ENCODE assay signal across 11 cellular contexts in the genomic region with DNA sequence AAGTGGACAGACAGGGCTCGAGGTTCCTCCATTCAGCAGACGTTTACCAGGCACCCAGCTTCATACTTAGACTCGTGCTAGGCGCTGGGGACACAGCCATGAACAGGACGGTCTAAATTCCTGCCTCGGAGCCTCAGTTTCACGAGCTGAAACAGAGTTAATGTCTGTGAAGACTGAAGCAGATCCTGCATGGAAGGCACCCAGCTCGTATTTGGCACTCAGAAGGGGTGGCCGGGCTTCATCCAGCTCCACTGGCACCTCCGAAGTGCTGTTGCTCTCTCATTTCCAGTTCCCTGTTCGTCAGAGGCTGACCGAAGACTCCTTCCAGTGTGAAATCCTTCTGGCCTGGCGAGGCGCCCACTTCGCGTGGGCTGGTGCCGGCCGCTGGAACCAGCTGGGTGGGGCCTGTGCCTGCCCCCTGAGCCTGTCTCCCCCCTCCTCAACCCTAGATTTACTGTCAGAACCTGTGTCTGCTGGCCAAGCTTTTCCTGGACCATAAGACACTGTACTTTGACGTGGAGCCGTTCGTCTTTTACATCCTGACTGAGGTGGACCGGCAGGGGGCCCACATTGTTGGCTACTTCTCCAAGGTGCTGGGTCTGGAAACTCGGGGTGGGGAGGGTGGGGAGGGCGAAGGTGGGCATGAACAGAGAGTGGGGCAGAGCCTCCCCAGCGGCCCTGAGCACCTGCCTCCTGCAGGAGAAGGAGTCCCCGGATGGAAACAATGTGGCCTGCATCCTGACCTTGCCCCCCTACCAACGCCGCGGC. TPM values are rescaled to one million over a fixed set of nuclear protein-coding genes. Genes with fewer than 3 reads are reported as not detected.
A peak's percentile ranks its signal among the peaks of the same experiment; 100 is the strongest.
DNase-seq lines count a peak whose midpoint lies in the region; ATAC-seq and TF ChIP-seq lines count a peak whose summit lies in the region.
"Had no signal": no experiment of that assay in that cellular context is flagged by ENCODE, and none has a peak within 500 bp of the region (broad histone marks: within the 10 kb centered on the region; RNA-seq: fewer than 3 reads in every experiment).

No MANE protein-coding gene starts in this region.

- H3K9me3 ChIP-seq in HCT116 (ENCODE audit: control insufficient read depth in 1 of 2, insufficient read depth in 1 of 2, low read depth in 1 of 2, low read length in 2 of 2) (no peaks in the 10 kb centered on the region), mesenchymal stem cell (ENCODE audit: control insufficient read depth, low read length) (no peaks in the 10 kb centered on the region)

- H3K9ac ChIP-seq in HCT116 (ENCODE audit: low read length) (no peak overlapping the region), mesenchymal stem cell (ENCODE audit: low read length) (peak overlapping the region; percentile 3)

- RAD21 ChIA-PET in HCT116 (lab: Charles Lee; ENCODE audit: low non-redundant PET in 1 of 2, low total read pairs in 2 of 2, uncharacterized antibody in 2 of 2, unreplicated experiment in 2 of 2): no interaction called here

- H3K4me1 ChIP-seq in HCT116 (ENCODE audit: control insufficient read depth in 1 of 2, insufficient read depth in 2 of 2, low read length in 2 of 2) (peaks cover 22 to 28% of the 10 kb centered on the region in 2 experiments), mesenchymal stem cell (ENCODE audit: control insufficient read depth, insufficient read depth, low read depth, low read length) (peaks cover 2% of the 10 kb centered on the region)

- no peak overlapping the region for H2BK12ac ChIP-seq in mesenchymal stem cell (ENCODE audit: low read length in 2 of 2)

- H3K4me2 ChIP-seq in HCT116 (ENCODE audit: low read length) (no peak overlapping the region), mesenchymal stem cell (ENCODE audit: low read length, poor library complexity, severe bottlenecking) (no peak overlapping the region)

- H3K79me2 ChIP-seq in HCT116 (ENCODE audit: insufficient read depth, low read length): peaks cover 3% of the 10 kb centered on the region; the same call in 1 of the 2 replicates

- no peak overlapping the region for H2BK15ac ChIP-seq in mesenchymal stem cell (ENCODE audit: low read depth, poor library complexity, severe bottlenecking)

- POLR2A ChIA-PET in HCT116 (lab: Charles Lee): interaction anchor here (1.3 to 1.5 kb wide), 2 partner anchors 12 kb away, joined by 3 to 5 read pairs; a partner anchor contains a TSS
- POLR2A ChIA-PET in GM10248 (lab: Yijun Ruan, JAX): interaction anchor here (1.9 kb wide), 1 partner anchor 12 kb away, joined by 8 read pairs; a partner anchor contains a TSS

- BruUV-seq in HCT116 (replicated peaks; lab: Mats Ljungman, UMichigan): no TSS peak

- no peak overlapping the region for H4K91ac ChIP-seq in mesenchymal stem cell (ENCODE audit: low read length)

- H3K14ac ChIP-seq in mesenchymal stem cell (ENCODE audit: low read length in 2 of 2): no peak overlapping the region

- no peak overlapping the region for H2AFZ ChIP-seq in HCT116 (ENCODE audit: low read depth, low read length, poor library complexity, severe bottlenecking)
- H2AFZ ChIP-seq in mesenchymal stem cell (ENCODE audit: low read depth, low read length): no peak overlapping the region

- no peaks in the 10 kb centered on the region for H3K79me1 ChIP-seq in mesenchymal stem cell (replicated peaks; ENCODE audit: low read length, poor library complexity, severe bottlenecking)

- intact Hi-C loops in HCT116 (cut with micrococcal nuclease): no loop called here

- TF ChIP-seq POLR2A in HCT116 (IDR thresholded peaks at IDR 0.05; ENCODE audit: borderline replicate concordance, extremely low read depth, insufficient read depth, insufficient read length): no peak

- no peak overlapping the region for H4K8ac ChIP-seq in mesenchymal stem cell (ENCODE audit: low read length)

- H3K27me3 ChIP-seq in HCT116 (ENCODE audit: insufficient read depth, low read length) (no peaks in the 10 kb centered on the region), mesenchymal stem cell (ENCODE audit: control insufficient read depth in 1 of 2, insufficient read depth in 1 of 2, low read length in 2 of 2) (peaks cover 1 to 7% of the 10 kb centered on the region in 2 experiments)

- H3K4ac ChIP-seq in mesenchymal stem cell (ENCODE audit: low read depth in 1 of 2, low read length in 2 of 2): no peak overlapping the region

- no peak overlapping the region for H2BK5ac ChIP-seq in mesenchymal stem cell (ENCODE audit: low read depth, low read length, poor library complexity, severe bottlenecking)

- CTCF ChIA-PET in HCT116 (lab: Charles Lee): interaction anchor here (1.0 to 1.7 kb wide), 2 partner anchors 12 kb away, joined by 4 to 5 read pairs; a partner anchor contains a TSS
- CTCF ChIA-PET in GM10248 (lab: Yijun Ruan, JAX): interaction anchor here (1.0 to 8.5 kb wide), 4 partner anchors 10 to 27 kb away, joined by 3 to 68 read pairs (median 8); a partner anchor contains a TSS

- H4K20me1 ChIP-seq in HCT116 (ENCODE audit: insufficient read depth): no peaks in the 10 kb centered on the region

- H3K4me3 ChIP-seq in HCT116 (replicated peaks in 1 of 2; ENCODE audit: low read depth in 1 of 2, low read length in 2 of 2) (no peak overlapping the region), coronary artery (no peak overlapping the region), mesenchymal stem cell (ENCODE audit: insufficient read depth in 1 of 2, low read depth in 1 of 2, low read length in 2 of 2) (no peak overlapping the region)

- TF ChIP-seq RAD21 in HCT116 (IDR thresholded peaks at IDR 0.05; ENCODE audit: low read depth): no peak

- H3K27ac ChIP-seq in HCT116 (ENCODE audit: low read depth, low read length) (peak overlapping the region; percentile 58; the same call in 1 of the 2 replicates), coronary artery (peak overlapping the region; percentile 46 to 85), mesenchymal stem cell (ENCODE audit: low read length, poor library complexity, severe bottlenecking) (no peak overlapping the region), substantia nigra (ENCODE audit: low read depth, low read length, poor library complexity, severe bottlenecking) (peak overlapping the region; percentile 76)

- no peak for TF ChIP-seq CTCF in HCT116 (IDR thresholded peaks at IDR 0.05 in 2 of 3, conservative IDR thresholded peaks at IDR 0.05 in 1 of 3; ENCODE audit: borderline replicate concordance in 1 of 3, insufficient read depth in 1 of 3, low read depth in 2 of 3, low read length in 2 of 3)
- TF ChIP-seq CTCF in coronary artery (IDR thresholded peaks at IDR 0.05): no peak
- no peak for TF ChIP-seq CTCF in GM10248 (IDR thresholded peaks at IDR 0.05; ENCODE audit: control extremely low read depth, extremely low read depth, low read depth, missing control alignments)

- WGBS in mesenchymal stem cell: 89% methylated on average over 29 of the region's 29 CpGs

- H3K36me3 ChIP-seq in HCT116 (ENCODE audit: control insufficient read depth in 1 of 2, insufficient read depth in 2 of 2, low read length in 2 of 2) (peaks cover 8 to 14% of the 10 kb centered on the region in 2 experiments; a peak in 3 of 4 replicates), mesenchymal stem cell (ENCODE audit: control insufficient read depth in 1 of 2, insufficient read depth in 2 of 2, low read depth in 1 of 2, low read length in 2 of 2) (peaks cover 41 to 62% of the 10 kb centered on the region in 2 experiments)

- no peak overlapping the region for H3K23ac ChIP-seq in mesenchymal stem cell (ENCODE audit: low read length in 2 of 2)

- DNase-seq in HCT116 (ENCODE audit: low read depth, low spot score): no peak
- no peak for DNase-seq in coronary artery (ENCODE audit: low spot score)
- no peak for DNase-seq in mesenchymal stem cell
- peak in 19 of 49 donors; percentile 17 to 79 (median 55) for DNase-seq in substantia nigra (lab: John Stamatoyannopoulos, UW)
- no peak for DNase-seq in GM10248 (ENCODE audit: extremely low spot score)
- no peak for DNase-seq in NCI-H1417 treated with DMSO at 0.1 percent for 48 hours (lab: John Stamatoyannopoulos, UW)
- DNase-seq: activated CD4-positive, alpha-beta T cell treated with anti-CD3 and anti-CD28 coated beads for 48 hours; kidney glomerular epithelial cell; stimulated activated naive B cell treated with anti-CD40 and anti-IgM and Interleukin-4, amounts not matched to agents 10 μg/mL and 1 μg/mL and 100 μg/mL, for 72 hours had no signal

- no peak for ATAC-seq in HCT116
- ATAC-seq in HG03521 (IDR thresholded peaks at IDR 0.05; ENCODE audit: unreplicated experiment): no peak
- ATAC-seq in HG03469 (IDR thresholded peaks at IDR 0.05; ENCODE audit: unreplicated experiment): no peak

- H3K9me2 ChIP-seq in HCT116 (ENCODE audit: insufficient read depth): no peaks in the 10 kb centered on the region

- no peak overlapping the region for H2AK5ac ChIP-seq in mesenchymal stem cell (ENCODE audit: low read length, severe bottlenecking)

- H2BK120ac ChIP-seq in mesenchymal stem cell (ENCODE audit: low read depth, low read length): no peak overlapping the region

- H3K18ac ChIP-seq in mesenchymal stem cell (ENCODE audit: low read depth in 1 of 2, low read length in 2 of 2): no peak overlapping the region

TF ChIP-seq in HCT116, 20 proteins besides CTCF, POLR2A, EP300 and RAD21 (continues in another document):
- TF ChIP-seq CEBPB (IDR thresholded peaks at IDR 0.05; ENCODE audit: low read depth) (no peak), CBX3 (IDR thresholded peaks at IDR 0.05; ENCODE audit: low read depth) (no peak), SRF (IDR thresholded peaks at IDR 0.05; ENCODE audit: low read depth) (no peak), EZH2phosphoT487 (IDR thresholded peaks at IDR 0.05; ENCODE audit: borderline replicate concordance) (no peak), POLR2AphosphoS5 (IDR thresholded peaks at IDR 0.05; ENCODE audit: low read depth, low read length) (no peak)
- TF ChIP-seq, protein P1, sequence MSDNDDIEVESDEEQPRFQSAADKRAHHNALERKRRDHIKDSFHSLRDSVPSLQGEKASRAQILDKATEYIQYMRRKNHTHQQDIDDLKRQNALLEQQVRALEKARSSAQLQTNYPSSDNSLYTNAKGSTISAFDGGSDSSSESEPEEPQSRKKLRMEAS (IDR thresholded peaks at IDR 0.05): no peak

RNA-seq across cellular contexts. Expression of a gene that starts 5.8 kb away (rescaled TPM):
- total RNA-seq in HCT116 (2021; ENCODE audit: unreplicated experiment): 42.6 TPM
- polyA plus RNA-seq in HCT116 (2012): 67.9 and 80.9 TPM in 2 replicates
- polyA plus RNA-seq in mesenchymal stem cell (2013, experiment 1 of 2): not detected
- not detected for polyA plus RNA-seq in mesenchymal stem cell (2013, experiment 2 of 2)

RNA-seq across cellular contexts. Expression of a gene that starts 12.3 kb away (rescaled TPM):
- total RNA-seq in HCT116 (2021; ENCODE audit: unreplicated experiment): 44.9 TPM
- 39.3 and 40.7 TPM in 2 replicates for polyA plus RNA-seq in HCT116 (2012)
- 21.2 TPM for polyA plus RNA-seq in mesenchymal stem cell (2013, experiment 1 of 2)
- 20.3 TPM for polyA plus RNA-seq in mesenchymal stem cell (2013, experiment 2 of 2)

RNA-seq across cellular contexts. Expression of a gene that starts 20.1 kb away (rescaled TPM):
- not detected for total RNA-seq in HCT116 (2021; ENCODE audit: unreplicated experiment)
- 0.33 and 0.92 TPM in 2 replicates for polyA plus RNA-seq in HCT116 (2012)
- polyA plus RNA-seq in mesenchymal stem cell (2013, experiment 1 of 2): 0.29 TPM
- 0.14 TPM for polyA plus RNA-seq in mesenchymal stem cell (2013, experiment 2 of 2)

RNA-seq across cellular contexts. Expression of a gene that starts 21.6 kb away (rescaled TPM):
- 60.7 TPM for total RNA-seq in HCT116 (2021; ENCODE audit: unreplicated experiment)
- 85.2 and 87.3 TPM in 2 replicates for polyA plus RNA-seq in HCT116 (2012)
- polyA plus RNA-seq in mesenchymal stem cell (2013, experiment 1 of 2): 43.8 TPM
- polyA plus RNA-seq in mesenchymal stem cell (2013, experiment 2 of 2): 43.8 TPM

RNA-seq across cellular contexts. Expression of a gene that starts 35.2 kb away (rescaled TPM):
- 83.8 TPM for total RNA-seq in HCT116 (2021; ENCODE audit: unreplicated experiment)
- 195 and 218 TPM in 2 replicates for polyA plus RNA-seq in HCT116 (2012)
- 237 TPM for polyA plus RNA-seq in mesenchymal stem cell (2013, experiment 1 of 2)
- polyA plus RNA-seq in mesenchymal stem cell (2013, experiment 2 of 2): 255 TPM
